Comparison of ENCODE assay signal across 20 cellular contexts in the genomic region with DNA sequence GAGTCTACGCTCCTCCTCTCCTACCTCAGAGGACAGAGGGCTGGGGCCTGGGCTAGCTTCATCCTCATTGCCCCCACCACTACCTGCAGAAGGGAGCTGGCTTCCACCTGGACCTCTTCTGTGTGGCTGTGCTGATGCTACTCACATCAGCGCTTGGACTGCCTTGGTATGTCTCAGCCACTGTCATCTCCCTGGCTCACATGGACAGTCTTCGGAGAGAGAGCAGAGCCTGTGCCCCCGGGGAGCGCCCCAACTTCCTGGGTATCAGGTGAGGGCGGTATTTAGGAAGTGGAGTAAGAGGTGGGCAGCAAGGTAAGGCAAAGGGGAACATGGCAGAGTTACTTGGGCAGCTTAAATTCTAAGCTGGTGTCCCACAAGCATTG. TPM values are rescaled to one million over a fixed set of nuclear protein-coding genes. Genes with fewer than 3 reads are reported as not detected.
DNase-seq lines count a peak whose midpoint lies in the region; TF ChIP-seq lines count a peak whose summit lies in the region.
"Had no signal": no experiment of that assay in that cellular context is flagged by ENCODE, and none has a peak within 500 bp of the region (broad histone marks: within the 10 kb centered on the region; RNA-seq: fewer than 3 reads in every experiment).

No MANE protein-coding gene starts in this region.

- H3K27ac Mint-ChIP-seq in HFFc6 (no peak overlapping the region), glutamatergic neuron (ENCODE audit: unreplicated experiment) (no peak overlapping the region)
- H3K27ac Mint-ChIP-seq: CD4-positive, CD25-positive, alpha-beta regulatory T cell had no signal

- no peaks in the 10 kb centered on the region for H3K9me3 ChIP-seq in spleen
- H3K9me3 ChIP-seq: BE2C, BLaER1 had no signal

- H3K27ac ChIP-seq in spleen, result no peak overlapping the region
- H3K27ac ChIP-seq: BLaER1 had no signal

- intact Hi-C loops in spleen (cut with DNase I; ENCODE audit: low total_unique reads), result no loop called here

- peaks cover 1 to 22% (median 11%) of the 10 kb centered on the region in 6 donors for H3K4me1 ChIP-seq in spleen
- H3K4me1 ChIP-seq: BE2C had no signal

- no peaks in the 10 kb centered on the region for H3K36me3 ChIP-seq in spleen
- H3K36me3 ChIP-seq: BE2C, BLaER1 had no signal

- no peaks in the 10 kb centered on the region for H3K27me3 ChIP-seq in spleen (replicated peaks in 1 of 7)
- H3K27me3 ChIP-seq: BE2C, BLaER1 had no signal

- WGBS in spleen, 5 donors, result 83 to 93% (median 87%) methylated on average over 5 to 6 of the region's 6 CpGs

- TF ChIP-seq POLR2A in spleen (IDR thresholded peaks at IDR 0.05), result no peak

- H3K4me3 Mint-ChIP-seq in HFFc6 (no peak overlapping the region), glutamatergic neuron (ENCODE audit: unreplicated experiment) (no peak overlapping the region)
- H3K4me3 Mint-ChIP-seq: CD14-positive monocyte; CD4-positive, alpha-beta memory T cell; CD4-positive, CD25-positive, alpha-beta regulatory T cell; CD8-positive, alpha-beta memory T cell had no signal

- no peak overlapping the region for H3K4me3 ChIP-seq in spleen
- H3K4me3 ChIP-seq: BLaER1 had no signal

- H3K36me3 Mint-ChIP-seq in HFFc6 (ENCODE audit: low read depth), result no peaks in the 10 kb centered on the region
- H3K36me3 Mint-ChIP-seq in glutamatergic neuron (ENCODE audit: unreplicated experiment), result no peaks in the 10 kb centered on the region
- H3K36me3 Mint-ChIP-seq: CD14-positive monocyte; CD4-positive, alpha-beta memory T cell; CD4-positive, CD25-positive, alpha-beta regulatory T cell; CD8-positive, alpha-beta memory T cell had no signal

- no peak for DNase-seq in HFFc6
- DNase-seq in glutamatergic neuron, result no peak
- no peak for DNase-seq in NCI-H82 (lab: John Stamatoyannopoulos, UW)
- DNase-seq in NCI-H345 treated with DMSO at 0.1 percent for 48 hours (lab: John Stamatoyannopoulos, UW; ENCODE audit: unreplicated experiment), result no peak
- DNase-seq in spleen, result no peak
- DNase-seq: 8988T; ACHN; BE2C; C1 segment of cervical spinal cord; CD4-positive, alpha-beta memory T cell; CD4-positive, CD25-positive, alpha-beta regulatory T cell; CD8-positive, alpha-beta memory T cell; COR-L47; DMS 273 treated with DMSO at 0.1 percent for 48 hours; DMS79 treated with DMSO at 0.1 percent for 48 hours; GF-D8 had no signal

- TF ChIP-seq CTCF in HFFc6 (IDR thresholded peaks at IDR 0.05) (peak; percentile 3; the same call in 1 of the 2 replicates), glutamatergic neuron (IDR thresholded peaks at IDR 0.05; ENCODE audit: partially characterized antibody, unreplicated experiment) (peak; percentile 8), spleen (IDR thresholded peaks at IDR 0.05 in 8 of 11, conservative IDR thresholded peaks at IDR 0.05 in 3 of 11) (no peak)

- H3K9me3 Mint-ChIP-seq in HFFc6, result no peaks in the 10 kb centered on the region
- no peaks in the 10 kb centered on the region for H3K9me3 Mint-ChIP-seq in glutamatergic neuron (ENCODE audit: unreplicated experiment)
- H3K9me3 Mint-ChIP-seq: CD14-positive monocyte; CD4-positive, alpha-beta memory T cell; CD4-positive, CD25-positive, alpha-beta regulatory T cell; CD8-positive, alpha-beta memory T cell had no signal

- H3K27me3 Mint-ChIP-seq in HFFc6 (ENCODE audit: insufficient read depth) (peaks cover 5% of the 10 kb centered on the region), glutamatergic neuron (ENCODE audit: unreplicated experiment) (peaks cover 2% of the 10 kb centered on the region)
- H3K27me3 Mint-ChIP-seq: CD4-positive, CD25-positive, alpha-beta regulatory T cell; CD8-positive, alpha-beta memory T cell had no signal

- H3K4me1 Mint-ChIP-seq in HFFc6 (ENCODE audit: low read depth) (peaks cover 6% of the 10 kb centered on the region), glutamatergic neuron (ENCODE audit: low read depth, unreplicated experiment) (peaks cover 4% of the 10 kb centered on the region)

RNA-seq across cellular contexts. Expression of gene SLC4A9, which starts 7.6 kb away (rescaled TPM):
- not detected for total RNA-seq in HFFc6 (2021; fragmentation: NEBNext Ultra II Directional; extraction: Animal tissue kit (Norgen Biotek cat#: 25700))
- not detected for total RNA-seq in glutamatergic neuron (ENCODE audit: unreplicated experiment)
- total RNA-seq in spleen, result under 1 TPM in 4 of 7 donors, not detected in 3; 0.10 to 0.54 (median 0.16) TPM
- polyA plus RNA-seq in spleen, result under 1 TPM; 0.03 to 0.05 (median 0.04) TPM
- total RNA-seq: A673; CD4-positive, alpha-beta memory T cell; CD4-positive, CD25-positive, alpha-beta regulatory T cell; CD8-positive, alpha-beta memory T cell had no signal
- polyA plus RNA-seq: AG04450; CD14-positive monocyte; CD4-positive, alpha-beta memory T cell; CD4-positive, CD25-positive, alpha-beta regulatory T cell; CD8-positive, alpha-beta memory T cell had no signal

RNA-seq across cellular contexts. Expression of gene HBEGF, which starts 21.2 kb away (rescaled TPM):
- 10 to 100 TPM in 1 of 6 experiments, 1 to 10 TPM in 5; 5.6 to 10.2 (median 6.9) TPM for total RNA-seq in HFFc6 (2021; fragmentation: NEBNext Ultra II Directional; extraction: Animal tissue kit (Norgen Biotek cat#: 25700))
- total RNA-seq in glutamatergic neuron (ENCODE audit: unreplicated experiment) (2.5 TPM), spleen (10 to 100 TPM in 2 of 7 donors, 1 to 10 TPM in 5; 4.2 to 16.2 (median 8.9) TPM)
- 1 to 10 TPM; 1.2 to 2.7 (median 1.7) TPM for polyA plus RNA-seq in spleen
- polyA plus RNA-seq: CD4-positive, CD25-positive, alpha-beta regulatory T cell; CD8-positive, alpha-beta memory T cell had no signal

RNA-seq across cellular contexts. Expression of gene ANKHD1, which starts 34.0 kb away (rescaled TPM):
- 10 to 100 TPM; 35.4 to 49.7 (median 41.5) TPM for total RNA-seq in HFFc6 (2021; fragmentation: NEBNext Ultra II Directional; extraction: Animal tissue kit (Norgen Biotek cat#: 25700))
- total RNA-seq in glutamatergic neuron (ENCODE audit: unreplicated experiment) (105 TPM), spleen (100 to 1,000 TPM; 154 to 235 (median 167) TPM)
- 10 to 100 TPM; 30.5 to 52.3 (median 42.3) TPM for polyA plus RNA-seq in spleen

Comparison
In these comparisons a context has a peak if more than half of its experiments do, and no peak if none do; other contexts are left out.
1. CTCF ChIP-seq: peak in HFFc6 (single experiment) and glutamatergic neuron (single experiment); none in spleen (0 of 11).